18 cellular contexts compared by ENCODE assay signal in the genomic region with DNA sequence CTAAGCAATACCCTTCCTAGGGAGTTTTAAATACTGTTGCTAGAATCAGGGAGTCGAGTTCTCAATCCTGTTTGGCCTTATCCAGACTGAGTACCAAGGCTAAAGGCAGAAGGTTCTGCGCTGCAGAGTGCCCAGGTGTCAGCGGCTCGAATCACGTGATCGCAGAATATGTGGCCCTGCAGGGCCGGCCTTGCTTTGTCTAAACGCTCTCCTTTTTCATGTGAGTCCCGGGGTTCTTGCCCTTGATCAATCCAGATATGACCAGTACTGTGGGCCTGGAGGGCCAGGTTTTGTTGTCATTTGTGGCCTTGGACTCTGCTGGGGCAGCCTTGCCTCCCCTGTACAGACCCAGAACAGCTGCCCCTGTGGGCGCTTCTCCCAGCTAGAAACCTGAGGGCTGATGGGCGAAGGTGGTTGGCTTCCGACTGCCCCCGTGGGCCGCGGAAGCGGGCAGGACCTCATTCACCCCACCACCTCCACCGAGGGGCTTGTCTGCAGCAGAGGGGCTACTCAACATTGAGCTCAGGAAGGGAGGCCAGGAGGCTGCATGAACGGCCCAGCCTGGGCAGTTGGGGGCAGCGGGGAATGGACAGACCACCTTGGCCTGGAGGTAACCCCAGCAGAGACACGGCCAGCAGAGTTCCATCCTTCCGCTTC.
"Had no signal": no experiment of that assay in that cellular context is flagged by ENCODE, and none has a peak within 500 bp of the region (broad histone marks: within the 10 kb centered on the region; RNA-seq: fewer than 3 reads in every experiment).

No MANE protein-coding gene starts in this region.

- H3K9ac ChIP-seq: parathyroid adenoma had no signal

- H3K36me3 ChIP-seq: neutrophil, sigmoid colon, transverse colon, uterus had no signal

- ATAC-seq: activated CD4-positive, alpha-beta T cell treated with anti-CD3 and anti-CD28 coated beads for 36 hours; stimulated activated naive B cell treated with anti-CD40 and anti-IgM and Interleukin-4, amounts not matched to agents 10 μg/mL and 1 μg/mL and 100 μg/mL, for 72 hours had no signal

- H3K9me3 Mint-ChIP-seq: central memory CD8-positive, alpha-beta T cell; memory B cell; stimulated activated naive B cell treated with anti-CD40 and anti-IgM and Interleukin-4, amounts not matched to agents 10 μg/mL and 1 μg/mL and 100 μg/mL, for 72 hours had no signal

- H3K36me3 Mint-ChIP-seq: memory B cell; stimulated activated naive B cell treated with anti-CD40 and anti-IgM and Interleukin-4, amounts not matched to agents 10 μg/mL and 1 μg/mL and 100 μg/mL, for 72 hours had no signal

- H3K4me1 Mint-ChIP-seq: central memory CD8-positive, alpha-beta T cell had no signal

- H3K4me1 ChIP-seq: parathyroid adenoma, uterus had no signal

- H3K27me3 ChIP-seq: brain microvascular endothelial cell, neutrophil, sigmoid colon, transverse colon, uterus had no signal

- H3K4me3 ChIP-seq: coronary artery, left ventricle myocardium inferior, sigmoid colon, transverse colon, uterus had no signal

- H3K9me3 ChIP-seq: left ventricle myocardium inferior, neutrophil, sigmoid colon, transverse colon, uterus had no signal

- DNase-seq: activated CD4-positive, alpha-beta T cell treated with anti-CD3 and anti-CD28 coated beads for 36 hours; activated CD4-positive, alpha-beta T cell treated with anti-CD3 and anti-CD28 coated beads, Interleukin-2, amount 50 U/mL, for 48 hours; activated gamma-delta T cell; brain microvascular endothelial cell; erythroblast; foreskin melanocyte; head of caudate nucleus; left ventricle myocardium inferior; sigmoid colon; stimulated activated CD4-positive, alpha-beta T cell treated with anti-CD3 and anti-CD28 coated beads, Interleukin-4, amount 100 ng/mL, for 4 hours; stimulated activated naive B cell treated with anti-CD40 and anti-IgM and Interleukin-4, amounts not matched to agents 10 μg/mL and 1 μg/mL and 100 μg/mL, for 72 hours; transverse colon; uterus had no signal

- H2AFZ ChIP-seq: parathyroid adenoma had no signal

- H3K27ac Mint-ChIP-seq: activated CD4-positive, alpha-beta T cell treated with anti-CD3 and anti-CD28 coated beads for 36 hours; memory B cell had no signal

- H3K4me3 Mint-ChIP-seq: activated CD4-positive, alpha-beta T cell treated with anti-CD3 and anti-CD28 coated beads for 36 hours; central memory CD8-positive, alpha-beta T cell; memory B cell; stimulated activated naive B cell treated with anti-CD40 and anti-IgM and Interleukin-4, amounts not matched to agents 10 μg/mL and 1 μg/mL and 100 μg/mL, for 72 hours had no signal

- H3K27ac ChIP-seq: brain microvascular endothelial cell, coronary artery, neutrophil, parathyroid adenoma, uterus had no signal

- H3K27me3 Mint-ChIP-seq: activated CD4-positive, alpha-beta T cell treated with anti-CD3 and anti-CD28 coated beads for 36 hours; central memory CD8-positive, alpha-beta T cell; memory B cell; stimulated activated naive B cell treated with anti-CD40 and anti-IgM and Interleukin-4, amounts not matched to agents 10 μg/mL and 1 μg/mL and 100 μg/mL, for 72 hours had no signal
